ENCODE assay signal across 21 cellular contexts in the genomic region with DNA sequence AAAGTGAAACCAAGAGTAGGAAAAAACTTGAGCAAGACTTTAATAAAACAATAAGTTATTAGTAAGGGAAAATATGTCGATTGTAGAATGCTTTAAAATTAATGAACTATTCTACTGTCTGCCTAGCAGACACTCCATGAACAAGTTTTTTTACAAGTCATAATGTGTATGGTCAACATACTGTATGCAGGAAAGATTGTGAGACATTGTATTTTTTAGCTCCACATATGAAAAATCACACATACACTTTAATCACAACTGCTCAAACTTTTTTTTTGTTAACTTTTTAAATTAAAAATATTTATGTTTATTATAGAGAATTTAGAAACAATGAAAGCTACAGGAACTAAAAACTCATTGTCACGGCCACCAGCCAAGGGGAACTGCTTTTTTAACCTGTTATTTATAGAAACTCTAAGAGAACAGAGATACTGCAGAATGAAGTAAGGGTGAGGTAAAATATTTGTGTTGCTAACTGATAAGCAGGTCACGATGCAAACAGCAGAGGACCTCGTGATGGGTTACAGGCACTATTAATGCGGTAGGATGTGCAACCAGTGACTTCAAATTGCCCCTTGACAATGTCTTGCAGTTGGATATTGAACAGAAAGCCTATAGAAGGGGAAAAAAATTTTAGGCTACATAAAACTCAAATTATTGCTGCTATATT. TPM values are rescaled to one million over a fixed set of nuclear protein-coding genes. Genes with fewer than 3 reads are reported as not detected.
A peak's percentile ranks its signal among the peaks of the same experiment; 100 is the strongest.
DNase-seq lines count a peak whose midpoint lies in the region; ATAC-seq and TF ChIP-seq lines count a peak whose summit lies in the region.
"Had no signal": no experiment of that assay in that cellular context is flagged by ENCODE, and none has a peak within 500 bp of the region (broad histone marks: within the 10 kb centered on the region; RNA-seq: fewer than 3 reads in every experiment).

No MANE protein-coding gene starts in this region.

- no peak overlapping the region for H2BK120ac ChIP-seq in mesenchymal stem cell (ENCODE audit: low read depth, low read length)
- H2BK120ac ChIP-seq in H9 (ENCODE audit: low read depth, low read length, poor library complexity, severe bottlenecking) = no peak overlapping the region

- H4K5ac ChIP-seq in H9 (ENCODE audit: insufficient read length, low read depth, low read length) = no peak overlapping the region

- H2AFZ ChIP-seq in mesenchymal stem cell (ENCODE audit: low read depth, low read length) (no peak overlapping the region), H9 (ENCODE audit: low read length) (no peak overlapping the region)

- DNase-seq in OCI-M1 (lab: John Stamatoyannopoulos, UW) (peak; percentile 88), cardiac muscle cell (ENCODE audit: low read depth in 1 of 2, low spot score in 1 of 2) (peak in 1 of 2 donors; percentile 73), mesenchymal stem cell (no peak), H9 (no peak)
- DNase-seq: ACHN, AML-193, COR-L47, GF-D8, HFFc6, NCI-H1436 treated with DMSO at 0.1 percent for 48 hours, NCI-H2029 treated with DMSO at 0.1 percent for 48 hours, NCI-H510A, NCI-H774, Peyer's patch, SHP77 had no signal

- no peak overlapping the region for H4K8ac ChIP-seq in mesenchymal stem cell (ENCODE audit: low read length)
- no peak overlapping the region for H4K8ac ChIP-seq in H9 (replicated peaks; ENCODE audit: insufficient read length, low read depth, low read length)

- no peaks in the 10 kb centered on the region for H3K4me1 Mint-ChIP-seq in H9
- H3K4me1 Mint-ChIP-seq: CD14-positive monocyte, IgD-negative memory B cell had no signal

- H3K79me1 ChIP-seq in mesenchymal stem cell (replicated peaks; ENCODE audit: low read length, poor library complexity, severe bottlenecking) = peaks cover 11% of the 10 kb centered on the region
- H3K79me1 ChIP-seq in H9 (ENCODE audit: insufficient read depth, low read depth, low read length, poor library complexity, severe bottlenecking) = no peaks in the 10 kb centered on the region

- H3K14ac ChIP-seq in mesenchymal stem cell (ENCODE audit: low read length in 2 of 2) = no peak overlapping the region
- no peak overlapping the region for H3K14ac ChIP-seq in H9 (ENCODE audit: insufficient read depth, low read length)

- CTCF ChIA-PET in HEK293 (lab: Yijun Ruan, JAX) = interaction anchor here (0.5 to 1.2 kb wide), 3 partner anchors 30 to 322 kb away, joined by 3 to 5 read pairs (median 4); no protein-coding TSS in a partner anchor

- WGBS in mesenchymal stem cell = 61% methylated on average over 3 of the region's 5 CpGs
- no CpG with 5 or more reads among the region's 5 CpGs for WGBS in H9 (ENCODE audit: extremely low coverage, insufficient read length, low lambda C conversion rate)

- no peak overlapping the region for H3K56ac ChIP-seq in H9 (ENCODE audit: insufficient read length, low read depth, low read length)

- H2AK5ac ChIP-seq in mesenchymal stem cell (ENCODE audit: low read length, severe bottlenecking) (no peak overlapping the region), H9 (ENCODE audit: insufficient read length, low read length) (no peak overlapping the region)

- no peak overlapping the region for H3T11ph ChIP-seq in H9 (ENCODE audit: low read length)

- no peak overlapping the region for H3K4me3 Mint-ChIP-seq in H9
- H3K4me3 Mint-ChIP-seq: CD14-positive monocyte, HFFc6, IgD-negative memory B cell had no signal

- ATAC-seq in GM21825 (IDR thresholded peaks at IDR 0.05; ENCODE audit: unreplicated experiment) (no peak), HG02840 (IDR thresholded peaks at IDR 0.05; ENCODE audit: low FRiP score, unreplicated experiment) (no peak)
- ATAC-seq: SK-N-SH treated with all-trans-retinoic acid at 6 μM for 48 hours had no signal

- H2BK12ac ChIP-seq in mesenchymal stem cell (ENCODE audit: low read length in 2 of 2) = no peak overlapping the region
- no peak overlapping the region for H2BK12ac ChIP-seq in H9 (ENCODE audit: insufficient read length, low read depth, low read length)

- H3K18ac ChIP-seq in mesenchymal stem cell (ENCODE audit: low read depth in 1 of 2, low read length in 2 of 2) (no peak overlapping the region), H9 (ENCODE audit: insufficient read length, low read depth, low read length) (no peak overlapping the region)

- H2BK20ac ChIP-seq in H9 (ENCODE audit: low read depth, low read length, poor library complexity, severe bottlenecking) = no peak overlapping the region

- no peaks in the 10 kb centered on the region for H3K36me3 ChIP-seq in HEK293 (ENCODE audit: control insufficient read depth in 2 of 2, insufficient read depth in 1 of 2, low read length in 2 of 2)
- no peaks in the 10 kb centered on the region for H3K36me3 ChIP-seq in cardiac muscle cell
- H3K36me3 ChIP-seq in mesenchymal stem cell (ENCODE audit: control insufficient read depth in 1 of 2, insufficient read depth in 2 of 2, low read depth in 1 of 2, low read length in 2 of 2) = peaks cover 4 to 6% of the 10 kb centered on the region in 2 experiments
- H3K36me3 ChIP-seq: Peyer's patch had no signal

- no peak overlapping the region for H3K27ac Mint-ChIP-seq in H9
- H3K27ac Mint-ChIP-seq: CD14-positive monocyte, HFFc6, IgD-negative memory B cell had no signal

- H4K91ac ChIP-seq in mesenchymal stem cell (ENCODE audit: low read length) = no peak overlapping the region
- no peak overlapping the region for H4K91ac ChIP-seq in H9 (ENCODE audit: insufficient read length, low read depth, low read length)

- H3K4ac ChIP-seq in mesenchymal stem cell (ENCODE audit: low read depth in 1 of 2, low read length in 2 of 2) = no peak overlapping the region
- no peak overlapping the region for H3K4ac ChIP-seq in H9 (ENCODE audit: low read depth, low read length)

- peaks cover 2 to 8% (median 5%) of the 10 kb centered on the region in 3 experiments; a peak in 5 of 7 replicates for H3K36me3 Mint-ChIP-seq in H9 (ENCODE audit: insufficient read depth in 1 of 3, low read depth in 3 of 3)
- H3K36me3 Mint-ChIP-seq: CD14-positive monocyte had no signal

- TF ChIP-seq CTCF in HEK293 (tag by site-specific recombination; IDR thresholded peaks at IDR 0.05) (no peak), cardiac muscle cell (IDR thresholded peaks at IDR 0.05; ENCODE audit: low read depth, low read length) (no peak), H9 (conservative IDR thresholded peaks at IDR 0.05) (no peak)

- H3K4me1 ChIP-seq in HEK293 (ENCODE audit: control insufficient read depth, insufficient read depth, low read length) (peaks cover 3% of the 10 kb centered on the region; the same call in 1 of the 2 replicates), cardiac muscle cell (ENCODE audit: low read depth) (peaks cover 23% of the 10 kb centered on the region), mesenchymal stem cell (ENCODE audit: control insufficient read depth, insufficient read depth, low read depth, low read length) (no peaks in the 10 kb centered on the region), H9 (ENCODE audit: insufficient read depth, low read length) (no peaks in the 10 kb centered on the region)
- H3K4me1 ChIP-seq: Peyer's patch had no signal

- no peaks in the 10 kb centered on the region for H4K20me1 ChIP-seq in H9 (ENCODE audit: control insufficient read depth, insufficient read depth, insufficient read length)

- H3K27me3 Mint-ChIP-seq in H9 (ENCODE audit: low read depth) = no peaks in the 10 kb centered on the region

- H2BK15ac ChIP-seq in mesenchymal stem cell (ENCODE audit: low read depth, poor library complexity, severe bottlenecking) = no peak overlapping the region
- H2BK15ac ChIP-seq in H9 (ENCODE audit: low read depth, low read length) = no peak overlapping the region

- peak overlapping the region; percentile 2 for H3K9ac ChIP-seq in mesenchymal stem cell (ENCODE audit: low read length)
- no peak overlapping the region for H3K9ac ChIP-seq in H9 (ENCODE audit: extremely low read depth, insufficient read length, low read length)

- H3K27ac ChIP-seq in HEK293 (ENCODE audit: extremely low read depth, low read depth, low read length) (no peak overlapping the region), cardiac muscle cell (peak overlapping the region; percentile 90), mesenchymal stem cell (ENCODE audit: low read length, poor library complexity, severe bottlenecking) (no peak overlapping the region), H9 (ENCODE audit: insufficient read length, low read depth, low read length) (no peak overlapping the region)
- H3K27ac ChIP-seq: Peyer's patch had no signal

- no peak overlapping the region for H3K4me3 ChIP-seq in HEK293 (ENCODE audit: low read depth, low read length)
- no peak overlapping the region for H3K4me3 ChIP-seq in cardiac muscle cell
- H3K4me3 ChIP-seq in mesenchymal stem cell (ENCODE audit: insufficient read depth in 1 of 2, low read depth in 1 of 2, low read length in 2 of 2) = no peak overlapping the region
- H3K4me3 ChIP-seq: Peyer's patch had no signal

- H3K79me2 ChIP-seq in H9 (ENCODE audit: insufficient read depth, low read length) = no peaks in the 10 kb centered on the region

- H3K4me2 ChIP-seq in mesenchymal stem cell (ENCODE audit: low read length, poor library complexity, severe bottlenecking) (no peak overlapping the region), H9 (ENCODE audit: insufficient read depth, insufficient read length, low read length) (no peak overlapping the region)

- H3K27me3 ChIP-seq in cardiac muscle cell (no peaks in the 10 kb centered on the region), mesenchymal stem cell (ENCODE audit: control insufficient read depth in 1 of 2, insufficient read depth in 1 of 2, low read length in 2 of 2) (no peaks in the 10 kb centered on the region), H9 (ENCODE audit: insufficient read depth, low read length) (0 out of 2 replicates have a peak, but pooled peaks cover 2% of the 10 kb centered on the region)
- H3K27me3 ChIP-seq: Peyer's patch had no signal

- H3K23ac ChIP-seq in mesenchymal stem cell (ENCODE audit: low read length in 2 of 2) (no peak overlapping the region), H9 (ENCODE audit: insufficient read length, low read depth, low read length) (no peak overlapping the region)

- no peaks in the 10 kb centered on the region for H3K23me2 ChIP-seq in H9 (ENCODE audit: insufficient read length, low read depth, low read length, poor library complexity, severe bottlenecking)

- H3K9me3 Mint-ChIP-seq in H9 = peaks cover 5 to 22% of the 10 kb centered on the region in 2 experiments; a peak in 4 of 5 replicates

- no peak overlapping the region for H2BK5ac ChIP-seq in mesenchymal stem cell (ENCODE audit: low read depth, low read length, poor library complexity, severe bottlenecking)
- H2BK5ac ChIP-seq in H9 (ENCODE audit: insufficient read length, low read length) = no peak overlapping the region

- POLR2A ChIA-PET in HEK293 (lab: Yijun Ruan, JAX) = no interaction called here

- peaks cover 5% of the 10 kb centered on the region for H3K9me3 ChIP-seq in HEK293 (ENCODE audit: control insufficient read depth, insufficient read depth, low read depth, low read length)
- H3K9me3 ChIP-seq in cardiac muscle cell (ENCODE audit: low read depth) = no peaks in the 10 kb centered on the region
- peaks cover 23% of the 10 kb centered on the region for H3K9me3 ChIP-seq in mesenchymal stem cell (ENCODE audit: control insufficient read depth, low read length)
- no peaks in the 10 kb centered on the region for H3K9me3 ChIP-seq in H9 (ENCODE audit: control insufficient read depth, low read depth, low read length)
- H3K9me3 ChIP-seq: Peyer's patch had no signal

RNA-seq across cellular contexts. Expression of gene THSD4, which starts 53.0 kb away (rescaled TPM):
- total RNA-seq in cardiac muscle cell (6.2 and 25.5 TPM in 2 replicates), H9 (2021) (5.5 and 5.7 TPM in 2 replicates)
- 5.1 and 6.2 TPM in 2 replicates for polyA plus RNA-seq in cardiac muscle cell
- 5.7 TPM for polyA plus RNA-seq in mesenchymal stem cell (2013, experiment 1 of 2)
- 5.6 TPM for polyA plus RNA-seq in mesenchymal stem cell (2013, experiment 2 of 2)
- polyA plus RNA-seq: CD14-positive monocyte, IgD-negative memory B cell had no signal
